7 cellular contexts compared by ENCODE assay signal in genomic region chr17:13114601-13115024, GRCh38.
DNase-seq lines count a peak whose midpoint lies in the region; ATAC-seq and TF ChIP-seq lines count a peak whose summit lies in the region.

No MANE protein-coding gene starts in this region.

- no peak for TF ChIP-seq EP300 in neural cell (conservative IDR thresholded peaks at IDR 0.05; ENCODE audit: poor library complexity, severe bottlenecking)

- H3K27me3 ChIP-seq in PC-9 (ENCODE audit: insufficient read depth, low read depth) (peaks cover 34% of the 10 kb centered on the region), neural cell (ENCODE audit: insufficient read depth, low read depth, low read length) (no peaks in the 10 kb centered on the region)

- no TSS peak for BruUV-seq in PC-9 (replicated peaks; lab: Mats Ljungman, UMichigan)

- DNase-seq in EL (peak; percentile 65), HFF-Myc (ENCODE audit: extremely low read depth, low read depth) (peak; percentile 24), PC-9 (no peak), epithelial cell of esophagus (ENCODE audit: low read depth) (peak; percentile 7)
- no peak for DNase-seq in effector memory CD8-positive, alpha-beta T cell

- H3K36me3 ChIP-seq in PC-9 (ENCODE audit: low read depth) (no peaks in the 10 kb centered on the region), neural cell (ENCODE audit: insufficient read depth, low read length) (no peaks in the 10 kb centered on the region)

- ATAC-seq in effector memory CD8-positive, alpha-beta T cell (replicated peaks): no peak
- ATAC-seq in activated CD4-positive, CD25-positive, alpha-beta regulatory T cell treated with anti-CD3 and anti-CD28 coated beads, Interleukin-2, amount 50 U/mL, for 24 hours: no peak

- POLR2A ChIA-PET in PC-9 (lab: Charles Lee; ENCODE audit: unreplicated experiment): interaction anchor here (0.5 kb wide), 1 partner anchor 34 kb away, joined by 7 read pairs; no protein-coding TSS in a partner anchor

- H3K9me2 ChIP-seq in PC-9 (ENCODE audit: insufficient read depth) (no peaks in the 10 kb centered on the region), neural cell (ENCODE audit: insufficient read depth, low read length) (no peaks in the 10 kb centered on the region)

- CTCF ChIA-PET in PC-9 (lab: Charles Lee): no interaction called here

- no peaks in the 10 kb centered on the region for H3K4me1 Mint-ChIP-seq in effector memory CD8-positive, alpha-beta T cell (ENCODE audit: low read depth in 2 of 2)

- H3K9me3 Mint-ChIP-seq in effector memory CD8-positive, alpha-beta T cell: no peaks in the 10 kb centered on the region

- H3K4me1 ChIP-seq in PC-9 (replicated peaks; ENCODE audit: insufficient read depth): no peaks in the 10 kb centered on the region

- intact Hi-C loops in PC-9 (cut with micrococcal nuclease; ENCODE audit: unreplicated experiment): no loop called here

- no peaks in the 10 kb centered on the region for H3K36me3 Mint-ChIP-seq in effector memory CD8-positive, alpha-beta T cell (ENCODE audit: insufficient read depth)

- no peak overlapping the region for H3K4me3 Mint-ChIP-seq in effector memory CD8-positive, alpha-beta T cell

- H2AFZ ChIP-seq in PC-9: no peak overlapping the region
- no peak overlapping the region for H2AFZ ChIP-seq in neural cell (ENCODE audit: low read depth, low read length)

- H3K27ac ChIP-seq in PC-9 (no peak overlapping the region), neural cell (ENCODE audit: low read length) (no peak overlapping the region)

- TF ChIP-seq RAD21 in neural cell (conservative IDR thresholded peaks at IDR 0.05): peak; percentile 31

- peaks cover 22 to 27% of the 10 kb centered on the region in 2 donors for H3K27me3 Mint-ChIP-seq in effector memory CD8-positive, alpha-beta T cell

- H3K4me2 ChIP-seq in PC-9 (no peak overlapping the region), neural cell (ENCODE audit: low read length) (no peak overlapping the region)

- H3K9ac ChIP-seq in neural cell (ENCODE audit: low read length): no peak overlapping the region

- H3K9me3 ChIP-seq in PC-9 (ENCODE audit: insufficient read depth, low read depth) (no peaks in the 10 kb centered on the region), neural cell (ENCODE audit: low read length) (no peaks in the 10 kb centered on the region)

- H3K79me2 ChIP-seq in PC-9 (ENCODE audit: low read depth) (no peaks in the 10 kb centered on the region), neural cell (replicated peaks; ENCODE audit: insufficient read depth, low read length) (no peaks in the 10 kb centered on the region)

- H3K4me3 ChIP-seq in HFF-Myc (replicated peaks; ENCODE audit: low read depth, low read length) (no peak overlapping the region), PC-9 (no peak overlapping the region), epithelial cell of esophagus (ENCODE audit: low read length) (no peak overlapping the region), neural cell (ENCODE audit: low read length) (no peak overlapping the region)

- H3K27ac Mint-ChIP-seq in effector memory CD8-positive, alpha-beta T cell: no peak overlapping the region

- H3F3A ChIP-seq in PC-9 (ENCODE audit: insufficient read depth, low read depth) (no peaks in the 10 kb centered on the region), neural cell (ENCODE audit: insufficient read depth, low read length, poor library complexity, severe bottlenecking) (no peaks in the 10 kb centered on the region)

- H4K20me1 ChIP-seq in PC-9 (ENCODE audit: insufficient read depth): no peaks in the 10 kb centered on the region
- no peaks in the 10 kb centered on the region for H4K20me1 ChIP-seq in neural cell (ENCODE audit: insufficient read depth)

- peak; percentile 95 for TF ChIP-seq CTCF in HFF-Myc (IDR thresholded peaks at IDR 0.05; ENCODE audit: low read depth, low read length, missing control alignments)
- peak; percentile 57 for TF ChIP-seq CTCF in PC-9 (conservative IDR thresholded peaks at IDR 0.05)
- TF ChIP-seq CTCF in epithelial cell of esophagus (IDR thresholded peaks at IDR 0.05; ENCODE audit: insufficient read depth, low read depth, low read length, missing control alignments): no peak
- peak; percentile 52 for TF ChIP-seq CTCF in neural cell (IDR thresholded peaks at IDR 0.05; ENCODE audit: poor library complexity, severe bottlenecking)

TF ChIP-seq in neural cell, 6 proteins besides CTCF, POLR2A, EP300 and RAD21:
- no peak for TF ChIP-seq SMC3 (conservative IDR thresholded peaks at IDR 0.05; ENCODE audit: poor library complexity)
- TF ChIP-seq EZH2 (IDR thresholded peaks at IDR 0.05; ENCODE audit: borderline replicate concordance, insufficient read depth, low read length, poor library complexity, severe bottlenecking): no peak
- no peak for TF ChIP-seq TAF1 (IDR thresholded peaks at IDR 0.05; ENCODE audit: low read depth)
- no peak for TF ChIP-seq POLR2AphosphoS5 (IDR thresholded peaks at IDR 0.05)
- no peak for TF ChIP-seq MXI1 (conservative IDR thresholded peaks at IDR 0.05; ENCODE audit: poor library complexity, severe bottlenecking)
- TF ChIP-seq REST (IDR thresholded peaks at IDR 0.05; ENCODE audit: borderline replicate concordance): no peak

Comparison
In these comparisons a context has a peak if more than half of its experiments do, and no peak if none do; other contexts are left out.
1. DNase-seq: peak in EL (single experiment), HFF-Myc (single experiment) and epithelial cell of esophagus (single experiment); none in PC-9 (0 of 2) and effector memory CD8-positive, alpha-beta T cell (0 of 3).